ENCODE assay signal across 8 cellular contexts in the genomic region with DNA sequence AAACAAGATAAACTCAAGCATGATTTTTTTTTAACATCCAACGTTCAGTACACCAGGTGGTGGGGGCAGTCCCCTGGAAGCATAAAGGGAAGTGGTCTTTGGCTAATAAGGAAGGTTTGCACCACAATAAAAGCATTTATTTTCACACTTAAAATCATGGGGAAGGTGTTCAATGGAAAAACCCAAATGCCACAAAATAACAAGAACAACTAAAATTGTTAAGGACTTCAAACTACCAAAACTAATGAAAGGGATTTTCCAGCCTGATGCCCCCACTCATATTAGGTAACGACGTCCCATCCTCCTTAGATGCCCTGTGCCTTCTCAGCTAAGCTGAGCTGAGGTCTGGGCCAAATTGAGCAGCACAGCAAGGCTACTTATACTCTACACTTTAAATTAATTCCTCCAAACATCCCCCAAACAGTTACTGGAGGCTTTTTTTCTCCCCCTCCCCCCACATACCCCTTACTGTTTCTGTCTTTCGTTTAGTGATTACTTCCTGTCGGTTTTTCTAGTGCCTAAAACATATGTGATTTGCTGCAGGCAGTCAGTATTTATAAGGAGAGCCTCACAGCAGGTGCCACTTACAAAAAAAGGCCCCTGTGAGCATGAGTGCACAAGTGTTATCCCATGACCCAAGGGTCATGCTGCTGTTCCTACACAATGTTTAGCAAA.
DNase-seq lines count a peak whose midpoint lies in the region; ATAC-seq and TF ChIP-seq lines count a peak whose summit lies in the region.

No MANE protein-coding gene starts in this region.

- H3K9me3 Mint-ChIP-seq in effector memory CD8-positive, alpha-beta T cell, result peaks cover 8 to 16% of the 10 kb centered on the region in 2 donors
- peaks cover 0 to 4% (median 2%) of the 10 kb centered on the region in 8 donors for H3K9me3 Mint-ChIP-seq in CD4-positive, alpha-beta memory T cell

- no peaks in the 10 kb centered on the region for H3K27me3 ChIP-seq in Panc1 (ENCODE audit: control insufficient read depth, insufficient read depth, low read length)
- no peaks in the 10 kb centered on the region for H3K27me3 ChIP-seq in CD4-positive, alpha-beta memory T cell (ENCODE audit: insufficient read depth, low read length)

- no peaks in the 10 kb centered on the region for H3K27me3 Mint-ChIP-seq in effector memory CD8-positive, alpha-beta T cell
- H3K27me3 Mint-ChIP-seq in CD4-positive, alpha-beta memory T cell, result no peaks in the 10 kb centered on the region

- no TSS peak for BruUV-seq in Panc1 (replicated peaks; lab: Mats Ljungman, UMichigan)

- H3K4me3 Mint-ChIP-seq in effector memory CD8-positive, alpha-beta T cell, result no peak overlapping the region
- no peak overlapping the region for H3K4me3 Mint-ChIP-seq in CD4-positive, alpha-beta memory T cell

- POLR2A ChIA-PET in Panc1 (lab: Charles Lee), result no interaction called here
- POLR2A ChIA-PET in CD4-positive, alpha-beta memory T cell (lab: Charles Lee; ENCODE audit: partially characterized antibody), result no interaction called here

- intact Hi-C loops in Panc1 (cut with micrococcal nuclease; ENCODE audit: unreplicated experiment), result no loop called here
- intact Hi-C loops in CD4-positive, alpha-beta memory T cell (cut with micrococcal nuclease), result no loop called here

- H3K27ac Mint-ChIP-seq in effector memory CD8-positive, alpha-beta T cell, result no peak overlapping the region
- H3K27ac Mint-ChIP-seq in CD4-positive, alpha-beta memory T cell, result no peak overlapping the region

- no peaks in the 10 kb centered on the region for H3K36me3 Mint-ChIP-seq in effector memory CD8-positive, alpha-beta T cell (ENCODE audit: insufficient read depth)
- H3K36me3 Mint-ChIP-seq in CD4-positive, alpha-beta memory T cell, result peaks cover 0 to 3% of the 10 kb centered on the region in 2 donors

- peaks cover 22% of the 10 kb centered on the region; the same call in 1 of the 2 replicates for H3K4me1 ChIP-seq in Panc1 (ENCODE audit: control insufficient read depth, insufficient read depth, low read length)
- no peaks in the 10 kb centered on the region for H3K4me1 ChIP-seq in CD4-positive, alpha-beta memory T cell (ENCODE audit: insufficient read depth, low read length)

- ATAC-seq in GM21360 (IDR thresholded peaks at IDR 0.05; ENCODE audit: unreplicated experiment) (peak; percentile 65), HG03342 (IDR thresholded peaks at IDR 0.05; ENCODE audit: unreplicated experiment) (peak; percentile 48), Panc1 (peak; percentile 68; the same call in 1 of the 2 replicates)
- no peak for ATAC-seq in effector memory CD8-positive, alpha-beta T cell (replicated peaks)

- peak overlapping the region; percentile 67 for H3K27ac ChIP-seq in Panc1 (ENCODE audit: low read length)
- no peak overlapping the region for H3K27ac ChIP-seq in CD4-positive, alpha-beta memory T cell (ENCODE audit: low read depth, low read length)

- TF ChIP-seq CTCF in Panc1 (IDR thresholded peaks at IDR 0.05), result no peak

- H3K4me1 Mint-ChIP-seq in effector memory CD8-positive, alpha-beta T cell (ENCODE audit: low read depth in 2 of 2), result no peaks in the 10 kb centered on the region
- no peaks in the 10 kb centered on the region for H3K4me1 Mint-ChIP-seq in CD4-positive, alpha-beta memory T cell

- H3K4me3 ChIP-seq in GM08714 (ENCODE audit: low read length) (peak overlapping the region; percentile 61; the same call in 1 of the 2 replicates), Panc1 (ENCODE audit: low read depth in 2 of 2, low read length in 2 of 2) (no peak overlapping the region)
- H3K4me3 ChIP-seq in CD4-positive, alpha-beta memory T cell (ENCODE audit: low read length in 2 of 2), result no peak overlapping the region

- CTCF ChIA-PET in Panc1 (lab: Charles Lee), result no interaction called here
- CTCF ChIA-PET in CD4-positive, alpha-beta memory T cell (lab: Charles Lee; ENCODE audit: partially characterized antibody), result no interaction called here

- DNase-seq in Panc1 (ENCODE audit: low read depth, low spot score), result no peak
- DNase-seq in effector memory CD8-positive, alpha-beta T cell, result no peak
- DNase-seq in CD4-positive, alpha-beta memory T cell, result no peak
- no peak for DNase-seq in SW480 (ENCODE audit: low spot score)
- no peak for DNase-seq in activated CD4-positive, alpha-beta T cell treated with anti-CD3 and anti-CD28 coated beads, Interleukin-2, amount 50 U/mL, for 1 hour

- H3K9me3 ChIP-seq in Panc1 (ENCODE audit: control insufficient read depth, insufficient read depth, low read depth, low read length), result no peaks in the 10 kb centered on the region
- H3K9me3 ChIP-seq in CD4-positive, alpha-beta memory T cell (ENCODE audit: control insufficient read depth in 1 of 2, low read length in 2 of 2), result no peaks in the 10 kb centered on the region

- in situ Hi-C loops in Panc1 (cut with HindIII; ENCODE audit: low pct_unique_long_range_greater_than_20kb, low sequenced_read_pairs), result no loop called here

- H3K36me3 ChIP-seq in Panc1 (ENCODE audit: control insufficient read depth, insufficient read depth, low read length), result no peaks in the 10 kb centered on the region
- H3K36me3 ChIP-seq in CD4-positive, alpha-beta memory T cell (ENCODE audit: insufficient read depth, low read length), result no peaks in the 10 kb centered on the region
